9 cellular contexts compared by ENCODE assay signal in the genomic region with DNA sequence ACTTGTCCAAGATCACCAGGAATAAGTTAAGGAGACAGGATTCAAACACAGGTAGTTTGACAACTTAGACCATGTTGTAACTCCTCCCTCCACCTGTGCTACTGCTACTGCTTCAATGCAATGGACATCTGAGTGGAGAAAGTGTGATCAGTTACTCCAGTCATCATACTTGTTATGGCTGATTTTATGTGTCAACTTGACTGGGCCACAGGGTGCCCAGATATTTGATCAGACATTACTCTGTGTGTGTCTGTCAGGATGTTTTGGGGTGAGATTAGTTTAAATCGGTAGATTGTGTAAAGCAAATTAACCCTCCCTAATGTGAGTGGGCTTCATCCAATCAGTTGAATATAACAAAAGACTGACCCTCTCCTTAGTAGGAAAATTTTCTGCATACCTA. TPM values are rescaled to one million over a fixed set of nuclear protein-coding genes. Genes with fewer than 3 reads are reported as not detected.
"Had no signal": no experiment of that assay in that cellular context is flagged by ENCODE, and none has a peak within 500 bp of the region (broad histone marks: within the 10 kb centered on the region; RNA-seq: fewer than 3 reads in every experiment).

No MANE protein-coding gene starts in this region.

- ATAC-seq: GM12878 had no signal

- FAIRE-seq: G401.6, GM12878, GM12891, GM12892, GM18507, GM19239 had no signal

- H3K4me3 ChIP-seq: GM12878 had no signal

- DNase-seq: GDM1, GF-D8 had no signal

RNA-seq across cellular contexts. Expression of gene PDLIM5, which starts 34.8 kb away (rescaled TPM):
- total RNA-seq: G401 had no signal
